37 cellular contexts compared by ENCODE assay signal in the genomic region with DNA sequence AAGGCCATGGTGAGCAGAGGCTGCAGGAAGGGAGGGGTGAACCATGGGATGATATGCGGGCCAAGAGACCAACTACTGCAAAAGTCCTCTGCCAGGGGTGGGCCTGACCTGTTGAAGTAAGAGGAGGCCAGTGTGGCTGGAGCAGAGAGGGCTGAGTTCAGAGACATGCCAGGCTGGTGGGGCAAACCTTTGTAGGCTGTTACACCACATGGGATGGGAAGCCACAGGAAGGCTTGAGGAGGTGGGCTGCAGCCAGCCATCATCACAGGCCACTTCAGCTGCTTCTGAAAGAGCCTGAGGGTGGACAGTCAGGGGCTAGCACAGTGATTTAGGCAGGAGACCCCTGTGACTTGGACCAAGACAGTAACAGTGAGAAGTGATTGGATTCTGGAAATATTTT. TPM values are rescaled to one million over a fixed set of nuclear protein-coding genes. Genes with fewer than 3 reads are reported as not detected.
"Had no signal": no experiment of that assay in that cellular context is flagged by ENCODE, and none has a peak within 500 bp of the region (broad histone marks: within the 10 kb centered on the region; RNA-seq: fewer than 3 reads in every experiment).

No MANE protein-coding gene starts in this region.

- H3K27ac ChIP-seq: ascending aorta, cardiac muscle cell, VCaP had no signal

- H3K4me3 Mint-ChIP-seq: activated CD4-positive, alpha-beta memory T cell treated with anti-CD3 and anti-CD28 coated beads, Interleukin-2, amount 10 ng/mL, durations not matched to agents 7 days and 5 days; activated CD4-positive, alpha-beta T cell treated with anti-CD3 and anti-CD28 coated beads for 36 hours; activated CD4-positive, alpha-beta T cell treated with anti-CD3 and anti-CD28 coated beads, Interleukin-2, amount 10 ng/mL, durations not matched to agents 7 days and 5 days; activated CD8-positive, alpha-beta memory T cell treated with anti-CD3 and anti-CD28 coated beads, Interleukin-2, amount 10 ng/mL, durations not matched to agents 7 days and 5 days; activated CD8-positive, alpha-beta T cell treated with anti-CD3 and anti-CD28 coated beads, Interleukin-2, amount 10 ng/mL, durations not matched to agents 7 days and 5 days; activated naive CD4-positive, alpha-beta T cell treated with anti-CD3 and anti-CD28 coated beads, Interleukin-2, amount 10 ng/mL, durations not matched to agents 7 days and 5 days; activated naive CD4-positive, alpha-beta T cell treated with anti-CD3 and anti-CD28 coated beads, Interleukin-2, amount 50 U/mL, for 24 hours; activated naive CD8-positive, alpha-beta T cell; activated naive CD8-positive, alpha-beta T cell treated with anti-CD3 and anti-CD28 coated beads, Interleukin-2, amount 10 ng/mL, durations not matched to agents 7 days and 5 days; activated naive CD8-positive, alpha-beta T cell treated with anti-CD3 and anti-CD28 coated beads, Interleukin-2, amount 50 U/mL, for 24 hours; activated T-cell treated with anti-CD3 and anti-CD28 coated beads, Interleukin-2, amount 50 U/mL, for 24 hours; brain; central memory CD8-positive, alpha-beta T cell; T-helper 1 cell treated with Interleukin-12 subunit alpha and Interleukin-12 subunit beta and Interleukin-4 antibody, amounts not matched to agents 30 μg/mL and 1 μg/mL, for 36 hours; T-helper 2 cell treated with Interferon-gamma antibody and Interleukin-4, amounts not matched to agents 5 μg/mL and 100 μg/mL, for 36 hours had no signal

- H3K9me3 Mint-ChIP-seq: activated CD4-positive, alpha-beta memory T cell treated with anti-CD3 and anti-CD28 coated beads, Interleukin-2, amount 10 ng/mL, durations not matched to agents 7 days and 5 days; activated CD4-positive, alpha-beta T cell treated with anti-CD3 and anti-CD28 coated beads, Interleukin-2, amount 10 ng/mL, durations not matched to agents 7 days and 5 days; activated naive CD4-positive, alpha-beta T cell treated with anti-CD3 and anti-CD28 coated beads, Interleukin-2, amount 10 ng/mL, durations not matched to agents 7 days and 5 days; activated naive CD4-positive, alpha-beta T cell treated with anti-CD3 and anti-CD28 coated beads, Interleukin-2, amount 50 U/mL, for 24 hours; activated naive CD8-positive, alpha-beta T cell treated with anti-CD3 and anti-CD28 coated beads, Interleukin-2, amount 10 ng/mL, durations not matched to agents 7 days and 5 days; activated naive CD8-positive, alpha-beta T cell treated with anti-CD3 and anti-CD28 coated beads, Interleukin-2, amount 50 U/mL, for 24 hours; activated T-cell treated with anti-CD3 and anti-CD28 coated beads, Interleukin-2, amount 50 U/mL, for 24 hours; activated T-helper 2 cell treated with anti-CD3 and anti-CD28 coated beads, Interferon-gamma antibody, Interleukin-2, Interleukin-4, amounts not matched to agents 10 μg/mL and 5 μg/mL and 100 μg/mL, durations not matched to agents 14 hours and 24 hours and 36 hours; brain; central memory CD8-positive, alpha-beta T cell; T-helper 1 cell treated with Interleukin-12 subunit alpha and Interleukin-12 subunit beta and Interleukin-4 antibody, amounts not matched to agents 30 μg/mL and 1 μg/mL, for 36 hours; T-helper 2 cell treated with Interferon-gamma antibody and Interleukin-4, amounts not matched to agents 5 μg/mL and 100 μg/mL, for 36 hours had no signal

- H3K27ac Mint-ChIP-seq: activated CD4-positive, alpha-beta memory T cell treated with anti-CD3 and anti-CD28 coated beads, Interleukin-2, amount 10 ng/mL, durations not matched to agents 7 days and 5 days; activated CD4-positive, alpha-beta T cell treated with anti-CD3 and anti-CD28 coated beads for 36 hours; activated CD4-positive, alpha-beta T cell treated with anti-CD3 and anti-CD28 coated beads, Interleukin-2, amount 10 ng/mL, durations not matched to agents 7 days and 5 days; activated CD8-positive, alpha-beta memory T cell treated with anti-CD3 and anti-CD28 coated beads, Interleukin-2, amount 10 ng/mL, durations not matched to agents 7 days and 5 days; activated CD8-positive, alpha-beta T cell treated with anti-CD3 and anti-CD28 coated beads, Interleukin-2, amount 10 ng/mL, durations not matched to agents 7 days and 5 days; activated naive CD4-positive, alpha-beta T cell treated with anti-CD3 and anti-CD28 coated beads, Interleukin-2, amount 10 ng/mL, durations not matched to agents 7 days and 5 days; activated naive CD4-positive, alpha-beta T cell treated with anti-CD3 and anti-CD28 coated beads, Interleukin-2, amount 50 U/mL, for 24 hours; activated naive CD8-positive, alpha-beta T cell; activated naive CD8-positive, alpha-beta T cell treated with anti-CD3 and anti-CD28 coated beads, Interleukin-2, amount 10 ng/mL, durations not matched to agents 7 days and 5 days; activated naive CD8-positive, alpha-beta T cell treated with anti-CD3 and anti-CD28 coated beads, Interleukin-2, amount 50 U/mL, for 24 hours; activated T-cell treated with anti-CD3 and anti-CD28 coated beads, Interleukin-2, amount 50 U/mL, for 24 hours; activated T-helper 2 cell treated with anti-CD3 and anti-CD28 coated beads, Interferon-gamma antibody, Interleukin-2, Interleukin-4, amounts not matched to agents 10 μg/mL and 5 μg/mL and 100 μg/mL, durations not matched to agents 14 hours and 24 hours and 36 hours; brain; T-helper 1 cell treated with Interleukin-12 subunit alpha and Interleukin-12 subunit beta and Interleukin-4 antibody, amounts not matched to agents 30 μg/mL and 1 μg/mL, for 36 hours; T-helper 2 cell treated with Interferon-gamma antibody and Interleukin-4, amounts not matched to agents 5 μg/mL and 100 μg/mL, for 36 hours had no signal

- H3K36me3 Mint-ChIP-seq: activated CD8-positive, alpha-beta memory T cell treated with anti-CD3 and anti-CD28 coated beads, Interleukin-2, amount 10 ng/mL, durations not matched to agents 7 days and 5 days; activated naive CD4-positive, alpha-beta T cell treated with anti-CD3 and anti-CD28 coated beads, Interleukin-2, amount 10 ng/mL, durations not matched to agents 7 days and 5 days; activated naive CD4-positive, alpha-beta T cell treated with anti-CD3 and anti-CD28 coated beads, Interleukin-2, amount 50 U/mL, for 24 hours; activated naive CD8-positive, alpha-beta T cell; activated naive CD8-positive, alpha-beta T cell treated with anti-CD3 and anti-CD28 coated beads, Interleukin-2, amount 10 ng/mL, durations not matched to agents 7 days and 5 days; brain had no signal

- H3K4me1 ChIP-seq: ascending aorta had no signal

- H3K4me1 Mint-ChIP-seq: activated CD4-positive, alpha-beta memory T cell treated with anti-CD3 and anti-CD28 coated beads, Interleukin-2, amount 10 ng/mL, durations not matched to agents 7 days and 5 days; activated CD4-positive, alpha-beta T cell treated with anti-CD3 and anti-CD28 coated beads for 36 hours; activated CD4-positive, alpha-beta T cell treated with anti-CD3 and anti-CD28 coated beads, Interleukin-2, amount 10 ng/mL, durations not matched to agents 7 days and 5 days; activated CD8-positive, alpha-beta memory T cell treated with anti-CD3 and anti-CD28 coated beads, Interleukin-2, amount 10 ng/mL, durations not matched to agents 7 days and 5 days; activated naive CD4-positive, alpha-beta T cell treated with anti-CD3 and anti-CD28 coated beads, Interleukin-2, amount 10 ng/mL, durations not matched to agents 7 days and 5 days; activated naive CD4-positive, alpha-beta T cell treated with anti-CD3 and anti-CD28 coated beads, Interleukin-2, amount 50 U/mL, for 24 hours; activated naive CD8-positive, alpha-beta T cell treated with anti-CD3 and anti-CD28 coated beads, Interleukin-2, amount 10 ng/mL, durations not matched to agents 7 days and 5 days; activated naive CD8-positive, alpha-beta T cell treated with anti-CD3 and anti-CD28 coated beads, Interleukin-2, amount 50 U/mL, for 24 hours; central memory CD8-positive, alpha-beta T cell had no signal

- H3K4me3 ChIP-seq: ascending aorta, cardiac muscle cell had no signal

- H3K9me3 ChIP-seq: ascending aorta had no signal

- DNase-seq: activated CD4-positive, alpha-beta memory T cell treated with anti-CD3 and anti-CD28 coated beads, Interleukin-2, amount 10 ng/mL, durations not matched to agents 7 days and 5 days; activated CD4-positive, alpha-beta T cell treated with anti-CD3 and anti-CD28 coated beads for 1 hour; activated CD4-positive, alpha-beta T cell treated with anti-CD3 and anti-CD28 coated beads for 36 hours; activated CD4-positive, alpha-beta T cell treated with anti-CD3 and anti-CD28 coated beads for 48 hours; activated CD4-positive, alpha-beta T cell treated with anti-CD3 and anti-CD28 coated beads, Interleukin-2, amount 10 ng/mL, durations not matched to agents 7 days and 5 days; activated CD4-positive, alpha-beta T cell treated with anti-CD3 and anti-CD28 coated beads, Interleukin-2, amount 50 U/mL, for 48 hours; activated CD4-positive, CD25-positive, alpha-beta regulatory T cell; activated CD8-positive, alpha-beta memory T cell treated with anti-CD3 and anti-CD28 coated beads for 24 hours; activated CD8-positive, alpha-beta memory T cell treated with anti-CD3 and anti-CD28 coated beads, Interleukin-2, amount 10 ng/mL, durations not matched to agents 7 days and 5 days; activated CD8-positive, alpha-beta memory T cell treated with anti-CD3 and anti-CD28 coated beads, Interleukin-2, amount 50 U/mL, for 48 hours; activated CD8-positive, alpha-beta T cell treated with anti-CD3 and anti-CD28 coated beads, Interleukin-2, amount 10 ng/mL, durations not matched to agents 7 days and 5 days; activated effector memory CD4-positive, alpha-beta T cell treated with Interleukin-2 at 50 U/mL for 16 hours; activated gamma-delta T cell; activated naive CD4-positive, alpha-beta T cell treated with anti-CD3 and anti-CD28 coated beads, Interleukin-2, amount 10 ng/mL, durations not matched to agents 7 days and 5 days; activated naive CD4-positive, alpha-beta T cell treated with Interleukin-2 at 50 U/mL for 16 hours; activated naive CD8-positive, alpha-beta T cell treated with anti-CD3 and anti-CD28 coated beads, Interleukin-2, amount 10 ng/mL, durations not matched to agents 7 days and 5 days; activated naive CD8-positive, alpha-beta T cell treated with anti-CD3 and anti-CD28 coated beads, Interleukin-2, amount 50 U/mL, for 24 hours; activated T-cell treated with anti-CD3 and anti-CD28 coated beads, Interleukin-2, amount 50 U/mL, for 24 hours; activated T-cell treated with anti-CD3 and anti-CD28 coated beads, Interleukin-2, amount 50 U/mL, for 48 hours; amygdala; anterior cingulate cortex; caudate nucleus; cerebellar nuclear complex; T-helper 1 cell; T-helper 2 cell; T-helper 9 cell had no signal

- ATAC-seq: activated CD4-positive, alpha-beta T cell treated with anti-CD3 and anti-CD28 coated beads for 36 hours; activated CD4-positive, CD25-positive, alpha-beta regulatory T cell treated with anti-CD3 and anti-CD28 coated beads, Interleukin-2, amount 50 U/mL, for 24 hours; activated CD8-positive, alpha-beta memory T cell treated with anti-CD3 and anti-CD28 coated beads, Interleukin-2, amount 10 ng/mL, durations not matched to agents 7 days and 5 days; activated CD8-positive, alpha-beta T cell treated with anti-CD3 and anti-CD28 coated beads, Interleukin-2, amount 10 ng/mL, durations not matched to agents 7 days and 5 days; activated naive CD8-positive, alpha-beta T cell treated with anti-CD3 and anti-CD28 coated beads, Interleukin-2, amount 50 U/mL, for 24 hours had no signal

- H3K27me3 Mint-ChIP-seq: activated CD4-positive, alpha-beta memory T cell treated with anti-CD3 and anti-CD28 coated beads, Interleukin-2, amount 10 ng/mL, durations not matched to agents 7 days and 5 days; activated CD4-positive, alpha-beta T cell treated with anti-CD3 and anti-CD28 coated beads, Interleukin-2, amount 10 ng/mL, durations not matched to agents 7 days and 5 days; activated CD8-positive, alpha-beta memory T cell treated with anti-CD3 and anti-CD28 coated beads, Interleukin-2, amount 10 ng/mL, durations not matched to agents 7 days and 5 days; activated naive CD4-positive, alpha-beta T cell treated with anti-CD3 and anti-CD28 coated beads, Interleukin-2, amount 50 U/mL, for 24 hours; activated naive CD8-positive, alpha-beta T cell treated with anti-CD3 and anti-CD28 coated beads, Interleukin-2, amount 10 ng/mL, durations not matched to agents 7 days and 5 days; activated T-cell treated with anti-CD3 and anti-CD28 coated beads, Interleukin-2, amount 50 U/mL, for 24 hours had no signal

- H3K36me3 ChIP-seq: ascending aorta, cardiac muscle cell had no signal

- H3K27me3 ChIP-seq: ascending aorta, cardiac muscle cell had no signal

RNA-seq across cellular contexts. Expression of a gene that starts 20.3 kb away (rescaled TPM):
- total RNA-seq: activated CD4-positive, alpha-beta memory T cell treated with anti-CD3 and anti-CD28 coated beads, Interleukin-2, amount 10 ng/mL, durations not matched to agents 7 days and 5 days; activated CD4-positive, alpha-beta T cell treated with anti-CD3 and anti-CD28 coated beads for 36 hours; activated CD4-positive, alpha-beta T cell treated with anti-CD3 and anti-CD28 coated beads, Interleukin-2, amount 10 ng/mL, durations not matched to agents 7 days and 5 days; activated CD8-positive, alpha-beta memory T cell treated with anti-CD3 and anti-CD28 coated beads, Interleukin-2, amount 10 ng/mL, durations not matched to agents 7 days and 5 days; activated CD8-positive, alpha-beta T cell treated with anti-CD3 and anti-CD28 coated beads, Interleukin-2, amount 10 ng/mL, durations not matched to agents 7 days and 5 days; activated naive CD8-positive, alpha-beta T cell treated with anti-CD3 and anti-CD28 coated beads, Interleukin-2, amount 10 ng/mL, durations not matched to agents 7 days and 5 days; activated T-helper 2 cell treated with anti-CD3 and anti-CD28 coated beads, Interferon-gamma antibody, Interleukin-2, Interleukin-4, amounts not matched to agents 10 μg/mL and 5 μg/mL and 100 μg/mL, durations not matched to agents 14 hours and 24 hours and 36 hours had no signal
